Comparison of ENCODE assay signal across 7 cellular contexts in the genomic region with DNA sequence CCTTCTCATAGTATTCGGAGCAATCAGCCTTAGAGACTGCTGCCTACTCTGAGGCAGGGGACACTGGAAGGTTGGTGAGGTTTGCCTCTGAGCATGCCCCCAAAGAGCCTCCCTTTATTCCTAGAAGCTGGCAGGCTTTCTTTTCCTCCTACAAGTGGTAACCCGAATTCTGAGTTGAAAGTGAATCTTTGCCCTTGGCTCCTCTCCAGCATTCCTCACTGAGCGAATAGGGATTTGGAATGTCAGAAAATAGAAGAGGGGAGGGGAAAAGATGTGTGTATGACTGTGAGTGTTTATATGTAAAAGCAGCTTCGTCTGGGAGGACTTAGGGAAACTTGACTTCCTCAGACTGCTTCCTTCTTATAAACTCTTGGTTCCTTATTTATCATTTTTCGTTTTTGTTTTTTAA.
DNase-seq lines count a peak whose midpoint lies in the region; TF ChIP-seq lines count a peak whose summit lies in the region.
"Not testable (repeated sequence)": the region's sequence is repeated elsewhere in the genome, so short reads cannot be mapped to it uniquely, and the experiment has no call there.

No MANE protein-coding gene starts in this region.

- in situ Hi-C loops in astrocyte of the cerebellum (cut with HindIII; ENCODE audit: low sequenced_read_pairs), result not testable (repeated sequence)

- DNase-seq in GM03348 (ENCODE audit: low spot score), result peak; percentile 45
- DNase-seq in NOMO-1 treated with DMSO at 0.1 percent for 48 hours (lab: John Stamatoyannopoulos, UW; ENCODE audit: unreplicated experiment), result peak; percentile 23
- peak; percentile 53 for DNase-seq in astrocyte of the cerebellum (ENCODE audit: low read depth)
- peak; percentile 30 for DNase-seq in epithelial cell of proximal tubule (ENCODE audit: low read depth)
- DNase-seq in hepatic stellate cell (ENCODE audit: low spot score), result peak; percentile 34
- DNase-seq in mucosa of gallbladder (ENCODE audit: low spot score), result peak; percentile 63
- DNase-seq in skeletal muscle cell (ENCODE audit: low read depth), result peak; percentile 16

- H3K4me3 ChIP-seq in astrocyte of the cerebellum (ENCODE audit: low read depth, low read length); skeletal muscle cell (ENCODE audit: low read depth, low read length): not testable (repeated sequence)
- peak overlapping the region; percentile 12 for H3K4me3 ChIP-seq in epithelial cell of proximal tubule (ENCODE audit: low read depth, low read length)

- TF ChIP-seq CTCF in astrocyte of the cerebellum (IDR thresholded peaks at IDR 0.05; ENCODE audit: low read depth, low read length, missing control alignments); epithelial cell of proximal tubule (conservative IDR thresholded peaks at IDR 0.05; ENCODE audit: low read depth, low read length): not testable (repeated sequence)
